ENCODE assay signal across 9 cellular contexts in genomic region chr3:43123895-43124294, GRCh38.
"Had no signal": no experiment of that assay in that cellular context is flagged by ENCODE, and none has a peak within 500 bp of the region (broad histone marks: within the 10 kb centered on the region; RNA-seq: fewer than 3 reads in every experiment).

No MANE protein-coding gene starts in this region.

- FAIRE-seq: H1, H54, HepG2 had no signal

- DNase-seq: H9, HCEC 1CT, Karpas-422 had no signal

- H3K4me3 ChIP-seq: GM23338 had no signal

- H3K9ac ChIP-seq: KMS-11 had no signal

- H3K4me2 ChIP-seq: GM23338, KMS-11 had no signal

- H2AFZ ChIP-seq: GM23338 had no signal

- H3K27ac ChIP-seq: HL-60, KMS-11 had no signal

- ATAC-seq: GM23338, HepG2 had no signal
